Comparison of ENCODE assay signal across 12 cellular contexts in genomic region chr2:232926448-232927040, GRCh38. TPM values are rescaled to one million over a fixed set of nuclear protein-coding genes. Genes with fewer than 3 reads are reported as not detected.
A peak's percentile ranks its signal among the peaks of the same experiment; 100 is the strongest.
DNase-seq lines count a peak whose midpoint lies in the region; ATAC-seq and TF ChIP-seq lines count a peak whose summit lies in the region.
"Had no signal": no experiment of that assay in that cellular context is flagged by ENCODE, and none has a peak within 500 bp of the region (broad histone marks: within the 10 kb centered on the region; RNA-seq: fewer than 3 reads in every experiment).

No MANE protein-coding gene starts in this region.

- intact Hi-C loops in activated CD8-positive, alpha-beta T cell treated with anti-CD3 and anti-CD28 coated beads for 36 hours (cut with micrococcal nuclease): no loop called here
- intact Hi-C loops in heart right ventricle (cut with DNase I): no loop called here

- no peaks in the 10 kb centered on the region for H3K79me2 ChIP-seq in smooth muscle cell (ENCODE audit: low read depth)

- no peak for DNase-seq in activated CD4-positive, alpha-beta T cell treated with anti-CD3 and anti-CD28 coated beads, Interleukin-2, amount 10 ng/mL, durations not matched to agents 7 days and 5 days
- no peak for DNase-seq in activated CD4-positive, alpha-beta T cell treated with anti-CD3 and anti-CD28 coated beads for 48 hours
- no peak for DNase-seq in activated CD8-positive, alpha-beta T cell treated with anti-CD3 and anti-CD28 coated beads for 36 hours
- DNase-seq in smooth muscle cell (lab: John Stamatoyannopoulos, UW; ENCODE audit: unreplicated experiment): no peak
- DNase-seq in left lobe of liver (ENCODE audit: low spot score): no peak
- no peak for DNase-seq in heart right ventricle
- DNase-seq: activated CD8-positive, alpha-beta memory T cell treated with anti-CD3 and anti-CD28 coated beads, Interleukin-2, amount 10 ng/mL, durations not matched to agents 7 days and 5 days; NCI-H1092 treated with DMSO at 0.1 percent for 48 hours; stimulated activated naive CD4-positive, alpha-beta T cell treated with Interleukin-2 at 50 U/mL for 16 hours had no signal

- H3K4me3 ChIP-seq in iPS-18a (ENCODE audit: low read length): peak overlapping the region; percentile 46
- no peak overlapping the region for H3K4me3 ChIP-seq in smooth muscle cell
- peak overlapping the region in 4 of 10 donors; percentile 14 to 40 (median 36) for H3K4me3 ChIP-seq in heart right ventricle

- peak overlapping the region; percentile 34 for H3K4me3 Mint-ChIP-seq in activated CD4-positive, alpha-beta T cell treated with anti-CD3 and anti-CD28 coated beads, Interleukin-2, amount 10 ng/mL, durations not matched to agents 7 days and 5 days
- peak overlapping the region; percentile 46 for H3K4me3 Mint-ChIP-seq in activated CD8-positive, alpha-beta T cell treated with anti-CD3 and anti-CD28 coated beads for 36 hours
- H3K4me3 Mint-ChIP-seq: activated CD8-positive, alpha-beta memory T cell treated with anti-CD3 and anti-CD28 coated beads, Interleukin-2, amount 10 ng/mL, durations not matched to agents 7 days and 5 days had no signal

- H4K20me1 ChIP-seq in smooth muscle cell (ENCODE audit: low read depth): no peaks in the 10 kb centered on the region

- H3K27me3 ChIP-seq in iPS-18a (ENCODE audit: control insufficient read depth, insufficient read depth, low read length): peaks cover 69% of the 10 kb centered on the region
- H3K27me3 ChIP-seq in smooth muscle cell (ENCODE audit: low read depth): peaks cover 72% of the 10 kb centered on the region
- peaks cover 23 to 83% (median 74%) of the 10 kb centered on the region in 7 donors for H3K27me3 ChIP-seq in heart right ventricle
- H3K27me3 ChIP-seq: right atrium auricular region had no signal

- H3K4me2 ChIP-seq in smooth muscle cell: peak overlapping the region; percentile 89

- ATAC-seq in activated CD8-positive, alpha-beta T cell treated with anti-CD3 and anti-CD28 coated beads for 36 hours: no peak
- ATAC-seq in GM21526 (IDR thresholded peaks at IDR 0.05; ENCODE audit: low FRiP score, unreplicated experiment): no peak
- ATAC-seq in left lobe of liver: no peak
- ATAC-seq in heart right ventricle: no peak
- ATAC-seq: activated CD8-positive, alpha-beta memory T cell treated with anti-CD3 and anti-CD28 coated beads, Interleukin-2, amount 10 ng/mL, durations not matched to agents 7 days and 5 days had no signal

- H3K36me3 ChIP-seq in iPS-18a (ENCODE audit: control insufficient read depth, low read depth, low read length): no peaks in the 10 kb centered on the region
- no peaks in the 10 kb centered on the region for H3K36me3 ChIP-seq in smooth muscle cell (ENCODE audit: low read depth)
- no peaks in the 10 kb centered on the region for H3K36me3 ChIP-seq in heart right ventricle
- H3K36me3 ChIP-seq: right atrium auricular region had no signal

- CTCF ChIA-PET in activated CD4-positive, alpha-beta T cell treated with anti-CD3 and anti-CD28 coated beads, Interleukin-2, amount 10 ng/mL, durations not matched to agents 7 days and 5 days (lab: Charles Lee): no interaction called here
- CTCF ChIA-PET in activated CD8-positive, alpha-beta T cell treated with anti-CD3 and anti-CD28 coated beads for 36 hours (lab: Charles Lee): no interaction called here

- H3K27ac Mint-ChIP-seq in activated CD4-positive, alpha-beta T cell treated with anti-CD3 and anti-CD28 coated beads, Interleukin-2, amount 10 ng/mL, durations not matched to agents 7 days and 5 days: no peak overlapping the region
- no peak overlapping the region for H3K27ac Mint-ChIP-seq in activated CD8-positive, alpha-beta T cell treated with anti-CD3 and anti-CD28 coated beads for 36 hours
- H3K27ac Mint-ChIP-seq: activated CD8-positive, alpha-beta memory T cell treated with anti-CD3 and anti-CD28 coated beads, Interleukin-2, amount 10 ng/mL, durations not matched to agents 7 days and 5 days had no signal

- H3K27me3 Mint-ChIP-seq in activated CD4-positive, alpha-beta T cell treated with anti-CD3 and anti-CD28 coated beads, Interleukin-2, amount 10 ng/mL, durations not matched to agents 7 days and 5 days: peaks cover 58% of the 10 kb centered on the region
- H3K27me3 Mint-ChIP-seq in activated CD8-positive, alpha-beta T cell treated with anti-CD3 and anti-CD28 coated beads for 36 hours: peaks cover 58% of the 10 kb centered on the region

- no peaks in the 10 kb centered on the region for H3K36me3 Mint-ChIP-seq in activated CD4-positive, alpha-beta T cell treated with anti-CD3 and anti-CD28 coated beads, Interleukin-2, amount 10 ng/mL, durations not matched to agents 7 days and 5 days (ENCODE audit: low read depth)
- H3K36me3 Mint-ChIP-seq in activated CD8-positive, alpha-beta T cell treated with anti-CD3 and anti-CD28 coated beads for 36 hours (ENCODE audit: low read depth): no peaks in the 10 kb centered on the region

- H2AFZ ChIP-seq in smooth muscle cell (ENCODE audit: low read depth): no peak overlapping the region

- no peak for TF ChIP-seq CTCF in activated CD8-positive, alpha-beta T cell treated with anti-CD3 and anti-CD28 coated beads for 36 hours (IDR thresholded peaks at IDR 0.05)
- no peak for TF ChIP-seq CTCF in smooth muscle cell (IDR thresholded peaks at IDR 0.05; ENCODE audit: borderline replicate concordance, insufficient read depth, poor library complexity, severe bottlenecking)
- TF ChIP-seq CTCF in heart right ventricle (IDR thresholded peaks at IDR 0.05): no peak

- H3K4me1 Mint-ChIP-seq in activated CD4-positive, alpha-beta T cell treated with anti-CD3 and anti-CD28 coated beads, Interleukin-2, amount 10 ng/mL, durations not matched to agents 7 days and 5 days: peaks cover 5% of the 10 kb centered on the region
- H3K4me1 Mint-ChIP-seq in activated CD8-positive, alpha-beta T cell treated with anti-CD3 and anti-CD28 coated beads for 36 hours (ENCODE audit: low read depth): peaks cover 8% of the 10 kb centered on the region

- WGBS in smooth muscle cell (ENCODE audit: low lambda C conversion rate): 34% methylated on average over 19 of the region's 19 CpGs
- 5 to 6% methylated on average over 19 of the region's 19 CpGs for WGBS in heart right ventricle, 2 donors

- H3K4me1 ChIP-seq in iPS-18a (ENCODE audit: control insufficient read depth, low read depth, low read length) (peaks cover 16% of the 10 kb centered on the region), smooth muscle cell (ENCODE audit: low read depth) (peaks cover 28% of the 10 kb centered on the region), heart right ventricle (peaks cover 0 to 23% (median 14%) of the 10 kb centered on the region in 9 donors)

- no peaks in the 10 kb centered on the region for H3K9me3 Mint-ChIP-seq in activated CD4-positive, alpha-beta T cell treated with anti-CD3 and anti-CD28 coated beads, Interleukin-2, amount 10 ng/mL, durations not matched to agents 7 days and 5 days
- H3K9me3 Mint-ChIP-seq in activated CD8-positive, alpha-beta T cell treated with anti-CD3 and anti-CD28 coated beads for 36 hours: peaks cover 4% of the 10 kb centered on the region

- H3K9me3 ChIP-seq in iPS-18a (ENCODE audit: control insufficient read depth, low read depth, low read length): no peaks in the 10 kb centered on the region
- no peaks in the 10 kb centered on the region for H3K9me3 ChIP-seq in smooth muscle cell (replicated peaks; ENCODE audit: low read depth)
- peaks cover 0 to 6% (median 0%) of the 10 kb centered on the region in 11 donors for H3K9me3 ChIP-seq in heart right ventricle
- H3K9me3 ChIP-seq: right atrium auricular region had no signal

- no peak overlapping the region for H3K27ac ChIP-seq in iPS-18a (ENCODE audit: low read length)
- H3K27ac ChIP-seq in smooth muscle cell (ENCODE audit: low read depth): no peak overlapping the region
- H3K27ac ChIP-seq in heart right ventricle: no peak overlapping the region
- H3K27ac ChIP-seq: right atrium auricular region had no signal

- H3F3A ChIP-seq in smooth muscle cell (ENCODE audit: low read depth): no peaks in the 10 kb centered on the region

- POLR2A ChIA-PET in activated CD4-positive, alpha-beta T cell treated with anti-CD3 and anti-CD28 coated beads, Interleukin-2, amount 10 ng/mL, durations not matched to agents 7 days and 5 days (lab: Charles Lee): interaction anchor here (0.5 kb wide), 1 partner anchor 101 kb away, joined by 5 read pairs; no protein-coding TSS in a partner anchor
- POLR2A ChIA-PET in activated CD8-positive, alpha-beta T cell treated with anti-CD3 and anti-CD28 coated beads for 36 hours (lab: Charles Lee): no interaction called here

- H3K9ac ChIP-seq in iPS-18a (ENCODE audit: low read length) (no peak overlapping the region), smooth muscle cell (ENCODE audit: low read depth) (no peak overlapping the region)

RNA-seq across cellular contexts. Expression of gene SNORC, which starts 56.5 kb away (rescaled TPM):
- 1 to 10 TPM in 1 of 2 experiments, under 1 TPM in 1; 0.97 to 1.1 TPM for total RNA-seq in activated CD4-positive, alpha-beta T cell treated with anti-CD3 and anti-CD28 coated beads, Interleukin-2, amount 10 ng/mL, durations not matched to agents 7 days and 5 days
- 1 to 10 TPM; 2.1 to 2.4 TPM for total RNA-seq in activated CD8-positive, alpha-beta T cell treated with anti-CD3 and anti-CD28 coated beads for 36 hours
- total RNA-seq in smooth muscle cell: 0.13 and 0.18 TPM in 2 replicates
- polyA plus RNA-seq in smooth muscle cell: 0.78 and 1.2 TPM in 2 replicates
- total RNA-seq in left lobe of liver: 15.5 TPM
- total RNA-seq in heart right ventricle: 1 to 10 TPM in 4 of 10 donors, under 1 TPM in 6; 0.71 to 1.7 (median 0.94) TPM
- polyA plus RNA-seq in heart right ventricle: 1 to 10 TPM in 1 of 2 donors, under 1 TPM in 1; 0.70 to 1.6 TPM
